Comparison of ENCODE assay signal across 8 cellular contexts in the genomic region with DNA sequence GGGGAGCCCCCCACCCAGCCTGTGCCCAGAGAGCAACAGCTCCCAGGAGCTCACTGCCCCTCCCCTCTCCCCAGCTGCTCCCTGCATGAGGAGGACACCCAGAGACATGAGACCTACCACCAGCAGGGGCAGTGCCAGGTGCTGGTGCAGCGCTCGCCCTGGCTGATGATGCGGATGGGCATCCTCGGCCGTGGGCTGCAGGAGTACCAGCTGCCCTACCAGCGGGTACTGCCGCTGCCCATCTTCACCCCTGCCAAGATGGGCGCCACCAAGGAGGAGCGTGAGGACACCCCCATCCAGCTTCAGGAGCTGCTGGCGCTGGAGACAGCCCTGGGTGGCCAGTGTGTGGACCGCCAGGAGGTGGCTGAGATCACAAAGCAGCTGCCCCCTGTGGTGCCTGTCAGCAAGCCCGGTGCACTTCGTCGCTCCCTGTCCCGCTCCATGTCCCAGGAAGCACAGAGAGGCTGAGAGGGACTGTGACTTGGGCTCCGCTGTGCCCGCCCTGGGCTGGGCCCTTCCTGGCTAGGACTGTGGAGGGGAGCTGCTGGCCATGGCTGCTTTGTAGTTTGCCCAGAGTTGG. TPM values are rescaled to one million over a fixed set of nuclear protein-coding genes. Genes with fewer than 3 reads are reported as not detected.
A peak's percentile ranks its signal among the peaks of the same experiment; 100 is the strongest.
DNase-seq lines count a peak whose midpoint lies in the region; FAIRE-seq and TF ChIP-seq lines count a peak whose summit lies in the region.

No MANE protein-coding gene starts in this region.

- H3K36me3 ChIP-seq in bronchial epithelial cell (ENCODE audit: control insufficient read depth, insufficient read depth, low read length), result peaks cover 4% of the 10 kb centered on the region

- peak; percentile 5 for TF ChIP-seq CTCF in NB4 (IDR thresholded peaks at IDR 0.05; ENCODE audit: low read depth, low read length)
- TF ChIP-seq CTCF in bronchial epithelial cell (IDR thresholded peaks at IDR 0.05; ENCODE audit: insufficient read depth, low read length, severe bottlenecking), result peak; percentile 35

- H3K4me3 ChIP-seq in NB4 (ENCODE audit: low read depth, low read length), result no peak overlapping the region
- H3K4me3 ChIP-seq in bronchial epithelial cell (ENCODE audit: low read depth, low read length), result no peak overlapping the region

- FAIRE-seq in bronchial epithelial cell (lab: Jason Lieb, UNC), result no peak
- no peak for FAIRE-seq in GM19239 (lab: Jason Lieb, UNC)

- no peak for TF ChIP-seq POLR2A in NB4 (IDR thresholded peaks at IDR 0.05; ENCODE audit: extremely low read depth, insufficient read length)

- peaks cover 20% of the 10 kb centered on the region for H3K27me3 ChIP-seq in bronchial epithelial cell (ENCODE audit: control insufficient read depth, insufficient read depth, low read length)

- DNase-seq in COR-L47 (lab: John Stamatoyannopoulos, UW) (peak; percentile 74), NB4 (ENCODE audit: low read depth) (peak; percentile 51), bronchial epithelial cell (ENCODE audit: low read depth) (no peak), myocyte (ENCODE audit: low read depth) (peak; percentile 80), GM19239 (ENCODE audit: insufficient read length, low spot score) (no peak), NCI-H2227 treated with DMSO at 0.1 percent for 48 hours (lab: John Stamatoyannopoulos, UW) (no peak), iPS-NIHi11 (ENCODE audit: low spot score) (no peak), occipital lobe (lab: John Stamatoyannopoulos, UW) (no peak)

RNA-seq across cellular contexts. Expression of a gene that starts 0.6 kb away (rescaled TPM):
- total RNA-seq in bronchial epithelial cell (0.51 TPM in 1 of 2 replicates, not detected in the other), myocyte (10.1 and 23.1 TPM in 2 replicates), occipital lobe (0.47 TPM)
- 3.4 TPM for polyA plus RNA-seq in myocyte (2012)

RNA-seq across cellular contexts. Expression of a gene that starts 2.5 kb away (rescaled TPM):
- total RNA-seq in bronchial epithelial cell, result not detected in 2 replicates
- total RNA-seq in myocyte, result 0.96 and 1.7 TPM in 2 replicates
- polyA plus RNA-seq in myocyte (2012), result 0.26 TPM
- total RNA-seq in occipital lobe, result 2.2 TPM

RNA-seq across cellular contexts. Expression of a gene that starts 22.1 kb away (rescaled TPM):
- total RNA-seq in bronchial epithelial cell, result 10.8 TPM in 2 replicates
- total RNA-seq in myocyte, result 17.1 TPM in 2 replicates
- polyA plus RNA-seq in myocyte (2012), result 16.7 TPM
- 8.9 TPM for total RNA-seq in occipital lobe

RNA-seq across cellular contexts. Expression of a gene that starts 28.8 kb away (rescaled TPM):
- total RNA-seq in bronchial epithelial cell (18.4 and 23.0 TPM in 2 replicates), myocyte (34.9 and 36.9 TPM in 2 replicates), occipital lobe (16.2 TPM)
- polyA plus RNA-seq in myocyte (2012), result 55.8 TPM

RNA-seq across cellular contexts. Expression of a gene that starts 34.1 kb away (rescaled TPM):
- total RNA-seq in bronchial epithelial cell (32.1 and 62.3 TPM in 2 replicates), myocyte (87.4 and 119 TPM in 2 replicates), occipital lobe (10.1 TPM)
- 74.7 TPM for polyA plus RNA-seq in myocyte (2012)

Comparison
In these comparisons a context has a peak if more than half of its experiments do, and no peak if none do; other contexts are left out.
1. DNase-seq: peak in COR-L47 (single experiment), NB4 (single experiment) and myocyte (single experiment); none in bronchial epithelial cell (single experiment), GM19239 (single experiment), NCI-H2227 treated with DMSO at 0.1 percent for 48 hours (single experiment), iPS-NIHi11 (single experiment) and occipital lobe (single experiment).